14 cellular contexts compared by ENCODE assay signal in genomic region chr1:234737915-234738314, GRCh38.
DNase-seq lines count a peak whose midpoint lies in the region; ATAC-seq and TF ChIP-seq lines count a peak whose summit lies in the region.
"Had no signal": no experiment of that assay in that cellular context is flagged by ENCODE, and none has a peak within 500 bp of the region (broad histone marks: within the 10 kb centered on the region; RNA-seq: fewer than 3 reads in every experiment).

No MANE protein-coding gene starts in this region.

- peak overlapping the region; percentile 64 for H3K9ac ChIP-seq in neural cell (ENCODE audit: low read length)

- DNase-seq in DMS 273 treated with DMSO at 0.1 percent for 48 hours (lab: John Stamatoyannopoulos, UW) = peak; percentile 21
- DNase-seq in NCI-H1105 treated with DMSO at 0.1 percent for 48 hours (lab: John Stamatoyannopoulos, UW) = peak; percentile 29
- DNase-seq in T-helper 17 cell = no peak
- no peak for DNase-seq in activated naive CD4-positive, alpha-beta T cell treated with anti-CD3 and anti-CD28 coated beads, Interleukin-2, amount 10 ng/mL, durations not matched to agents 7 days and 5 days
- no peak for DNase-seq in activated CD8-positive, alpha-beta T cell treated with anti-CD3 and anti-CD28 coated beads, Interleukin-2, amount 10 ng/mL, durations not matched to agents 7 days and 5 days
- no peak for DNase-seq in GM13976 (ENCODE audit: low spot score)
- DNase-seq: activated CD4-positive, alpha-beta T cell treated with anti-CD3 and anti-CD28 coated beads for 4 hours; CD4-positive, CD25-positive, alpha-beta regulatory T cell; erythroblast; mesenchymal stem cell; stomach had no signal

- no peaks in the 10 kb centered on the region for H3K27me3 ChIP-seq in neural cell (ENCODE audit: insufficient read depth, low read depth, low read length)
- no peaks in the 10 kb centered on the region for H3K27me3 ChIP-seq in gastroesophageal sphincter
- H3K27me3 ChIP-seq: stomach had no signal

- H3K9me3 Mint-ChIP-seq in activated naive CD4-positive, alpha-beta T cell treated with anti-CD3 and anti-CD28 coated beads, Interleukin-2, amount 10 ng/mL, durations not matched to agents 7 days and 5 days = no peaks in the 10 kb centered on the region
- H3K9me3 Mint-ChIP-seq in activated CD8-positive, alpha-beta T cell treated with anti-CD3 and anti-CD28 coated beads, Interleukin-2, amount 10 ng/mL, durations not matched to agents 7 days and 5 days (ENCODE audit: insufficient read depth) = no peaks in the 10 kb centered on the region
- H3K9me3 Mint-ChIP-seq: activated T-helper 2 cell treated with anti-CD3 and anti-CD28 coated beads, Interferon-gamma antibody, Interleukin-2, Interleukin-4, amounts not matched to agents 10 μg/mL and 5 μg/mL and 100 μg/mL, durations not matched to agents 14 hours and 24 hours and 36 hours; CD4-positive, CD25-positive, alpha-beta regulatory T cell had no signal

- CTCF ChIA-PET in activated naive CD4-positive, alpha-beta T cell treated with anti-CD3 and anti-CD28 coated beads, Interleukin-2, amount 10 ng/mL, durations not matched to agents 7 days and 5 days (lab: Charles Lee) = interaction anchor here (1.0 kb wide), 1 partner anchor 8 kb away, joined by 3 read pairs; no protein-coding TSS in a partner anchor
- CTCF ChIA-PET in activated CD8-positive, alpha-beta T cell treated with anti-CD3 and anti-CD28 coated beads, Interleukin-2, amount 10 ng/mL, durations not matched to agents 7 days and 5 days (lab: Charles Lee) = no interaction called here

- POLR2A ChIA-PET in activated CD8-positive, alpha-beta T cell treated with anti-CD3 and anti-CD28 coated beads, Interleukin-2, amount 10 ng/mL, durations not matched to agents 7 days and 5 days (lab: Charles Lee) = interaction anchor here (0.9 to 1.0 kb wide), 2 partner anchors 126 to 131 kb away, joined by 3 read pairs; no protein-coding TSS in a partner anchor

- no peak overlapping the region for H2AFZ ChIP-seq in neural cell (ENCODE audit: low read depth, low read length)

- peak; percentile 67 for TF ChIP-seq RAD21 in neural cell (conservative IDR thresholded peaks at IDR 0.05)

- H3K27ac ChIP-seq in neural cell (ENCODE audit: low read length) (peak overlapping the region; percentile 97), gastroesophageal sphincter (no peak overlapping the region)
- H3K27ac ChIP-seq: stomach had no signal

- no peak for TF ChIP-seq CTCF in neural cell (IDR thresholded peaks at IDR 0.05; ENCODE audit: poor library complexity, severe bottlenecking)
- TF ChIP-seq CTCF in GM13976 (IDR thresholded peaks at IDR 0.05; ENCODE audit: borderline replicate concordance, control extremely low read depth, extremely low read depth, insufficient read depth, missing control alignments) = no peak
- no peak for TF ChIP-seq CTCF in gastroesophageal sphincter (IDR thresholded peaks at IDR 0.05)

- no peaks in the 10 kb centered on the region for H3K27me3 Mint-ChIP-seq in T-helper 17 cell
- H3K27me3 Mint-ChIP-seq in activated naive CD4-positive, alpha-beta T cell treated with anti-CD3 and anti-CD28 coated beads, Interleukin-2, amount 10 ng/mL, durations not matched to agents 7 days and 5 days = peaks cover 7% of the 10 kb centered on the region
- H3K27me3 Mint-ChIP-seq in activated CD8-positive, alpha-beta T cell treated with anti-CD3 and anti-CD28 coated beads, Interleukin-2, amount 10 ng/mL, durations not matched to agents 7 days and 5 days (ENCODE audit: low read depth) = no peaks in the 10 kb centered on the region

- H3K9me3 ChIP-seq in T-helper 17 cell (ENCODE audit: control insufficient read depth, low read length, poor library complexity, severe bottlenecking) (no peaks in the 10 kb centered on the region), neural cell (ENCODE audit: low read length) (no peaks in the 10 kb centered on the region), gastroesophageal sphincter (no peaks in the 10 kb centered on the region)
- H3K9me3 ChIP-seq: stomach had no signal

- peak overlapping the region; percentile 60 for H3K4me2 ChIP-seq in neural cell (ENCODE audit: low read length)

- H3K27ac Mint-ChIP-seq in T-helper 17 cell = peak overlapping the region; percentile 49
- no peak overlapping the region for H3K27ac Mint-ChIP-seq in activated naive CD4-positive, alpha-beta T cell treated with anti-CD3 and anti-CD28 coated beads, Interleukin-2, amount 10 ng/mL, durations not matched to agents 7 days and 5 days
- H3K27ac Mint-ChIP-seq in activated CD8-positive, alpha-beta T cell treated with anti-CD3 and anti-CD28 coated beads, Interleukin-2, amount 10 ng/mL, durations not matched to agents 7 days and 5 days = no peak overlapping the region
- H3K27ac Mint-ChIP-seq: activated T-helper 2 cell treated with anti-CD3 and anti-CD28 coated beads, Interferon-gamma antibody, Interleukin-2, Interleukin-4, amounts not matched to agents 10 μg/mL and 5 μg/mL and 100 μg/mL, durations not matched to agents 14 hours and 24 hours and 36 hours had no signal

- in situ Hi-C loops in GM13976 (cut with MboI; ENCODE audit: low sequenced_read_pairs, unreplicated experiment) = loop anchor here (25.0 kb wide), 2 partner anchors 99 to 251 kb away; partner anchors contain the start of gene TARBP1

- H3K36me3 ChIP-seq in neural cell (ENCODE audit: insufficient read depth, low read length) = no peaks in the 10 kb centered on the region
- H3K36me3 ChIP-seq in gastroesophageal sphincter = no peaks in the 10 kb centered on the region
- H3K36me3 ChIP-seq: stomach had no signal

- no peaks in the 10 kb centered on the region for H3K79me2 ChIP-seq in neural cell (replicated peaks; ENCODE audit: insufficient read depth, low read length)

- no peak overlapping the region for H3K4me3 Mint-ChIP-seq in T-helper 17 cell
- H3K4me3 Mint-ChIP-seq in activated naive CD4-positive, alpha-beta T cell treated with anti-CD3 and anti-CD28 coated beads, Interleukin-2, amount 10 ng/mL, durations not matched to agents 7 days and 5 days = no peak overlapping the region
- H3K4me3 Mint-ChIP-seq in activated CD8-positive, alpha-beta T cell treated with anti-CD3 and anti-CD28 coated beads, Interleukin-2, amount 10 ng/mL, durations not matched to agents 7 days and 5 days = no peak overlapping the region
- H3K4me3 Mint-ChIP-seq: CD4-positive, CD25-positive, alpha-beta regulatory T cell had no signal

- 75% methylated on average over 6 of the region's 6 CpGs; no CpG with 5 or more reads in 1 of the 2 donors for WGBS in gastroesophageal sphincter (ENCODE audit: low coverage in 1 of 2), 2 donors

- H4K20me1 ChIP-seq in neural cell (ENCODE audit: insufficient read depth) = no peaks in the 10 kb centered on the region

- H3K36me3 Mint-ChIP-seq in T-helper 17 cell (ENCODE audit: low read depth) = no peaks in the 10 kb centered on the region
- no peaks in the 10 kb centered on the region for H3K36me3 Mint-ChIP-seq in activated naive CD4-positive, alpha-beta T cell treated with anti-CD3 and anti-CD28 coated beads, Interleukin-2, amount 10 ng/mL, durations not matched to agents 7 days and 5 days
- H3K36me3 Mint-ChIP-seq in activated CD8-positive, alpha-beta T cell treated with anti-CD3 and anti-CD28 coated beads, Interleukin-2, amount 10 ng/mL, durations not matched to agents 7 days and 5 days (ENCODE audit: low read depth) = no peaks in the 10 kb centered on the region
- H3K36me3 Mint-ChIP-seq: CD4-positive, CD25-positive, alpha-beta regulatory T cell had no signal

- H3K4me1 ChIP-seq in gastroesophageal sphincter = no peaks in the 10 kb centered on the region
- H3K4me1 ChIP-seq: stomach had no signal

- H3K4me3 ChIP-seq in neural cell (ENCODE audit: low read length) (peak overlapping the region; percentile 42), gastroesophageal sphincter (no peak overlapping the region)
- H3K4me3 ChIP-seq: stomach had no signal

- TF ChIP-seq POLR2A in gastroesophageal sphincter (IDR thresholded peaks at IDR 0.05) = no peak

- TF ChIP-seq EP300 in neural cell (conservative IDR thresholded peaks at IDR 0.05; ENCODE audit: poor library complexity, severe bottlenecking) (peak; percentile 93), gastroesophageal sphincter (IDR thresholded peaks at IDR 0.05) (no peak)

- no peaks in the 10 kb centered on the region for H3F3A ChIP-seq in neural cell (ENCODE audit: insufficient read depth, low read length, poor library complexity, severe bottlenecking)

- H3K4me1 Mint-ChIP-seq in T-helper 17 cell = peaks cover 6% of the 10 kb centered on the region
- peaks cover 11% of the 10 kb centered on the region for H3K4me1 Mint-ChIP-seq in activated naive CD4-positive, alpha-beta T cell treated with anti-CD3 and anti-CD28 coated beads, Interleukin-2, amount 10 ng/mL, durations not matched to agents 7 days and 5 days
- H3K4me1 Mint-ChIP-seq in activated CD8-positive, alpha-beta T cell treated with anti-CD3 and anti-CD28 coated beads, Interleukin-2, amount 10 ng/mL, durations not matched to agents 7 days and 5 days (ENCODE audit: low read depth) = peaks cover 18% of the 10 kb centered on the region

- H3K9me2 ChIP-seq in neural cell (ENCODE audit: insufficient read depth, low read length) = no peaks in the 10 kb centered on the region

- no peak for ATAC-seq in T-helper 17 cell
- no peak for ATAC-seq in activated CD8-positive, alpha-beta T cell treated with anti-CD3 and anti-CD28 coated beads, Interleukin-2, amount 10 ng/mL, durations not matched to agents 7 days and 5 days
- no peak for ATAC-seq in gastroesophageal sphincter

TF ChIP-seq in neural cell, 6 proteins besides CTCF, POLR2A, EP300 and RAD21 (continues in another document):
- peak; percentile 93 for TF ChIP-seq POLR2AphosphoS5 (IDR thresholded peaks at IDR 0.05)
- TF ChIP-seq MXI1 (conservative IDR thresholded peaks at IDR 0.05; ENCODE audit: poor library complexity, severe bottlenecking) = peak; percentile 57
- peak; percentile 55 for TF ChIP-seq TAF1 (IDR thresholded peaks at IDR 0.05; ENCODE audit: low read depth)

Comparison
In these comparisons a context has a peak if more than half of its experiments do, and no peak if none do; other contexts are left out.
1. DNase-seq: peak in DMS 273 treated with DMSO at 0.1 percent for 48 hours (single experiment) and NCI-H1105 treated with DMSO at 0.1 percent for 48 hours (single experiment); none in T-helper 17 cell (0 of 3), activated naive CD4-positive, alpha-beta T cell treated with anti-CD3 and anti-CD28 coated beads, Interleukin-2, amount 10 ng/mL, durations not matched to agents 7 days and 5 days (single experiment), activated CD8-positive, alpha-beta T cell treated with anti-CD3 and anti-CD28 coated beads, Interleukin-2, amount 10 ng/mL, durations not matched to agents 7 days and 5 days (single experiment) and GM13976 (single experiment).